ENCODE assay signal across 1 cellular context in genomic region chr14:95770777-95771176, GRCh38.
TF ChIP-seq lines count a peak whose summit lies in the region.

No MANE protein-coding gene starts in this region.

TF ChIP-seq in WTC11, 78 proteins besides CTCF, POLR2A, EP300 and RAD21 (continued from another document):
- TF ChIP-seq E2F4 (CRISPR knock-in tag; IDR thresholded peaks at IDR 0.05; ENCODE audit: borderline replicate concordance, low read depth) (no peak), CDX4 (CRISPR knock-in tag; IDR thresholded peaks at IDR 0.05; ENCODE audit: borderline replicate concordance) (no peak), E2F5 (CRISPR knock-in tag; IDR thresholded peaks at IDR 0.05) (no peak), ZNF532 (CRISPR knock-in tag; IDR thresholded peaks at IDR 0.05; ENCODE audit: borderline replicate concordance) (no peak)
